In genomic region chr5:57595530-57596098, GRCh38 we compare ENCODE assay signal across 16 cellular contexts.
A peak's percentile ranks its signal among the peaks of the same experiment; 100 is the strongest.
DNase-seq lines count a peak whose midpoint lies in the region; ATAC-seq and TF ChIP-seq lines count a peak whose summit lies in the region.
"Had no signal": no experiment of that assay in that cellular context is flagged by ENCODE, and none has a peak within 500 bp of the region (broad histone marks: within the 10 kb centered on the region; RNA-seq: fewer than 3 reads in every experiment).

No MANE protein-coding gene starts in this region.

- no peaks in the 10 kb centered on the region for H3K79me2 ChIP-seq in Loucy (ENCODE audit: insufficient read depth, low read length)

- TF ChIP-seq CTCF in Loucy (conservative IDR thresholded peaks at IDR 0.05; ENCODE audit: low read length): no peak
- TF ChIP-seq CTCF in mesothelial cell of epicardium (IDR thresholded peaks at IDR 0.05; ENCODE audit: unreplicated experiment): no peak
- no peak for TF ChIP-seq CTCF in upper lobe of left lung (IDR thresholded peaks at IDR 0.05)

- H3F3A ChIP-seq in Loucy (ENCODE audit: low read depth): no peaks in the 10 kb centered on the region

- TF ChIP-seq POLR2A in upper lobe of left lung (IDR thresholded peaks at IDR 0.05): no peak

- peak overlapping the region; percentile 59 for H3K27ac Mint-ChIP-seq in mesothelial cell of epicardium
- H3K27ac Mint-ChIP-seq: CD8-positive, alpha-beta T cell; HFFc6; T-helper 1 cell treated with Interleukin-12 subunit alpha and Interleukin-12 subunit beta and Interleukin-4 antibody, amounts not matched to agents 30 μg/mL and 1 μg/mL, for 36 hours had no signal

- H3K4me2 ChIP-seq in Loucy (ENCODE audit: low read depth, low read length, poor library complexity, severe bottlenecking): no peak overlapping the region
- H3K4me2 ChIP-seq: KMS-11 had no signal

- H3K9ac ChIP-seq in Loucy (ENCODE audit: low read depth, low read length, poor library complexity, severe bottlenecking): no peak overlapping the region
- H3K9ac ChIP-seq: KMS-11 had no signal

- 79 to 96% methylated on average over 1 of the region's 1 CpG for WGBS in upper lobe of left lung, 2 donors

- ATAC-seq in upper lobe of left lung (ENCODE audit: low FRiP score in 2 of 2) (no peak), HG02678 (IDR thresholded peaks at IDR 0.05; ENCODE audit: unreplicated experiment) (no peak)
- ATAC-seq: CD8-positive, alpha-beta T cell had no signal

- TF ChIP-seq EP300 in upper lobe of left lung (IDR thresholded peaks at IDR 0.05): no peak

- no peaks in the 10 kb centered on the region for H3K9me3 ChIP-seq in Loucy (ENCODE audit: insufficient read depth, low read depth, low read length)
- no peaks in the 10 kb centered on the region for H3K9me3 ChIP-seq in upper lobe of left lung
- H3K9me3 ChIP-seq: MG63 had no signal

- no peaks in the 10 kb centered on the region for H3K9me2 ChIP-seq in Loucy (replicated peaks; ENCODE audit: low read depth, low read length)

- H3K27me3 ChIP-seq in Loucy (ENCODE audit: insufficient read depth, low read length, poor library complexity, severe bottlenecking): no peaks in the 10 kb centered on the region
- no peaks in the 10 kb centered on the region for H3K27me3 ChIP-seq in upper lobe of left lung
- H3K27me3 ChIP-seq: MG63 had no signal

- peaks cover 12% of the 10 kb centered on the region for H3K4me1 ChIP-seq in Loucy (ENCODE audit: insufficient read depth, low read length, poor library complexity, severe bottlenecking)
- H3K4me1 ChIP-seq in upper lobe of left lung: no peaks in the 10 kb centered on the region

- H3K36me3 ChIP-seq in Loucy (ENCODE audit: insufficient read depth, low read length) (no peaks in the 10 kb centered on the region), upper lobe of left lung (no peaks in the 10 kb centered on the region)
- H3K36me3 ChIP-seq: MG63 had no signal

- H4K20me1 ChIP-seq in Loucy (ENCODE audit: insufficient read depth, low read length, poor library complexity, severe bottlenecking): no peaks in the 10 kb centered on the region

- H3K4me3 ChIP-seq in Loucy (ENCODE audit: low read length, poor library complexity, severe bottlenecking) (no peak overlapping the region), upper lobe of left lung (no peak overlapping the region)
- H3K4me3 ChIP-seq: MG63 had no signal

- no peak overlapping the region for H3K27ac ChIP-seq in upper lobe of left lung
- H3K27ac ChIP-seq: KMS-11 had no signal

- H3K4me3 Mint-ChIP-seq in mesothelial cell of epicardium: no peak overlapping the region
- H3K4me3 Mint-ChIP-seq: CD8-positive, alpha-beta T cell; HFFc6; T-helper 1 cell treated with Interleukin-12 subunit alpha and Interleukin-12 subunit beta and Interleukin-4 antibody, amounts not matched to agents 30 μg/mL and 1 μg/mL, for 36 hours had no signal

- peaks cover 35% of the 10 kb centered on the region for H3K4me1 Mint-ChIP-seq in mesothelial cell of epicardium

- no peaks in the 10 kb centered on the region for H3K9me3 Mint-ChIP-seq in mesothelial cell of epicardium
- H3K9me3 Mint-ChIP-seq: CD8-positive, alpha-beta T cell; HFFc6; T-helper 1 cell treated with Interleukin-12 subunit alpha and Interleukin-12 subunit beta and Interleukin-4 antibody, amounts not matched to agents 30 μg/mL and 1 μg/mL, for 36 hours had no signal

- peak; percentile 71 for DNase-seq in NCI-H1436 (lab: John Stamatoyannopoulos, UW)
- peak; percentile 60 for DNase-seq in NCI-H82 (lab: John Stamatoyannopoulos, UW)
- DNase-seq in mesothelial cell of epicardium (ENCODE audit: low spot score in 2 of 2, unreplicated experiment in 2 of 2): no peak
- DNase-seq in upper lobe of left lung: no peak
- no peak for DNase-seq in SHP77 (lab: John Stamatoyannopoulos, UW)
- DNase-seq: CD8-positive, alpha-beta T cell; DMS 273 treated with DMSO at 0.1 percent for 48 hours; EL; GOT3; HFFc6; MG63; NCI-H1694 had no signal

- no peaks in the 10 kb centered on the region for H3K36me3 Mint-ChIP-seq in mesothelial cell of epicardium
- H3K36me3 Mint-ChIP-seq: CD8-positive, alpha-beta T cell had no signal

- peak overlapping the region; percentile 62 for H2AFZ ChIP-seq in Loucy (ENCODE audit: low read length)

- no peaks in the 10 kb centered on the region for H3K27me3 Mint-ChIP-seq in mesothelial cell of epicardium (ENCODE audit: low read depth)

Comparison
In these comparisons a context has a peak if more than half of its experiments do, and no peak if none do; other contexts are left out.
1. DNase-seq: peak in NCI-H1436 (single experiment) and NCI-H82 (single experiment); none in mesothelial cell of epicardium (0 of 2), upper lobe of left lung (0 of 2) and SHP77 (0 of 2).